ENCODE assay signal across 12 cellular contexts in genomic region chr16:23847938-23848337, GRCh38. TPM values are rescaled to one million over a fixed set of nuclear protein-coding genes. Genes with fewer than 3 reads are reported as not detected.
DNase-seq lines count a peak whose midpoint lies in the region; ATAC-seq, FAIRE-seq and TF ChIP-seq lines count a peak whose summit lies in the region.
"Had no signal": no experiment of that assay in that cellular context is flagged by ENCODE, and none has a peak within 500 bp of the region (broad histone marks: within the 10 kb centered on the region; RNA-seq: fewer than 3 reads in every experiment).

No MANE protein-coding gene starts in this region.

- DNase-seq in GM12891 (ENCODE audit: insufficient read length, low spot score) (no peak), T-cell (peak in 33 of 34 experiments; percentile 38 to 77 (median 59)), NOMO-1 treated with DMSO at 0.1 percent for 48 hours (lab: John Stamatoyannopoulos, UW; ENCODE audit: unreplicated experiment) (no peak), GM19240 (ENCODE audit: insufficient read length, low spot score) (no peak), H54 (ENCODE audit: insufficient read length, low spot score) (no peak), NCI-H345 treated with DMSO at 0.1 percent for 48 hours (lab: John Stamatoyannopoulos, UW; ENCODE audit: unreplicated experiment) (no peak)
- peak; percentile 37 for DNase-seq in activated naive CD4-positive, alpha-beta T cell treated with anti-CD3 and anti-CD28 coated beads, Interleukin-2, amount 50 U/mL, for 16 hours
- DNase-seq in stimulated activated CD4-positive, alpha-beta T cell treated with anti-CD3 and anti-CD28 coated beads, Interleukin-2, amount 100 ng/mL, for 4 hours (ENCODE audit: low read depth): peak; percentile 63
- DNase-seq: Calu3, NCI-H187 treated with DMSO at 0.1 percent for 48 hours, upper lobe of left lung had no signal

- no peak for TF ChIP-seq POLR2A in GM12891 (IDR thresholded peaks at IDR 0.05; ENCODE audit: low read depth, low read length)
- TF ChIP-seq POLR2A in H54 (IDR thresholded peaks at IDR 0.05; ENCODE audit: low read depth, low read length): no peak

- no peaks in the 10 kb centered on the region for H3K27me3 Mint-ChIP-seq in T-cell

- peak overlapping the region; percentile 8 to 41 (median 40) for H3K4me3 Mint-ChIP-seq in T-cell

- FAIRE-seq in GM12891 (lab: Jason Lieb, UNC): peak; percentile 95
- no peak for FAIRE-seq in H54 (lab: Jason Lieb, UNC)

- peak; percentile 94 to 100 (median 98) for ATAC-seq in T-cell (replicated peaks in 1 of 4)
- ATAC-seq: HCT116 had no signal

- H3K36me3 Mint-ChIP-seq in T-cell: peaks cover 26% of the 10 kb centered on the region

- CTCF ChIA-PET in T-cell (lab: Charles Lee): interaction anchor here in 1 of 2 donors (0.6 kb wide), 1 partner anchor 222 kb away, joined by 3 read pairs; no protein-coding TSS in a partner anchor

- H3K9me3 Mint-ChIP-seq in T-cell: no peaks in the 10 kb centered on the region

- H3K27ac Mint-ChIP-seq in T-cell: peak overlapping the region; percentile 78 to 79

- peaks cover 76 to 87% (median 83%) of the 10 kb centered on the region in 3 donors for H3K4me1 Mint-ChIP-seq in T-cell

- POLR2A ChIA-PET in T-cell (lab: Charles Lee): no interaction called here

TF ChIP-seq in GM12891, 5 proteins besides CTCF, POLR2A, EP300 and RAD21:
- TF ChIP-seq POU2F2 (IDR thresholded peaks at IDR 0.05; ENCODE audit: low read depth, low read length) (no peak), SPI1 (IDR thresholded peaks at IDR 0.05; ENCODE audit: low read depth, low read length) (0 out of 2 replicates have a peak, but pooled peaks have one; percentile 12)
TF ChIP-seq in GM12891: peak in this region for 1.

RNA-seq across cellular contexts. Expression of gene PRKCB, which starts 12.2 kb away (rescaled TPM):
- polyA plus RNA-seq in GM12891 (2012; ENCODE audit: low read depth, missing spikeins): 98.4 TPM
- total RNA-seq in T-cell: 100 to 1,000 TPM in 4 of 5 donors, 10 to 100 TPM in 1; 84.7 to 114 (median 105) TPM
- total RNA-seq: Calu3 had no signal

Comparison
In these comparisons a context has a peak if more than half of its experiments do, and no peak if none do; other contexts are left out.
1. DNase-seq: peak in T-cell (33 of 34), activated naive CD4-positive, alpha-beta T cell treated with anti-CD3 and anti-CD28 coated beads, Interleukin-2, amount 50 U/mL, for 16 hours (single experiment) and stimulated activated CD4-positive, alpha-beta T cell treated with anti-CD3 and anti-CD28 coated beads, Interleukin-2, amount 100 ng/mL, for 4 hours (single experiment); none in GM12891 (single experiment), NOMO-1 treated with DMSO at 0.1 percent for 48 hours (single experiment), GM19240 (single experiment), H54 (single experiment) and NCI-H345 treated with DMSO at 0.1 percent for 48 hours (single experiment).